In the genomic region with DNA sequence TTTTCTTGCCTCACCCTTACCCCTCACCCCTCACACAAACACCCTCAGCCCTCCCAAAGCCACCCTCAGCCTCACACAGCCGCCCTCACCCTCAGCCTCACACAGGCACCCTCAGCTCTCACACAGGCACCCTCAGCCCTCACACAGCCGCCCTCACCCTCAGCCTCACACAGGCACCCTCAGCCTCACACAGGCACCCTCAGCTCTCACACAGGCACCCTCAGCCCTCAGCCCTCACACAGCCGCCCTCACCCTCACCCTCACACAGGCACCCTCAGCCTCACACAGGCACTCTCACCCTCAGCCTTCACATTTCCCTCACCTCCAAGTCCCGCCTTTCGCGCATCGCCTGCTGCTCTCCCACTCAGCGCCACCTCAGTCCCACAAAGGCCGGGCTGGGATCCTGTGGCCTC, we compare ENCODE assay signal across 2 cellular contexts.
TF ChIP-seq lines count a peak whose summit lies in the region.

No MANE protein-coding gene starts in this region.

TF ChIP-seq in SK-N-SH, 30 proteins besides CTCF, POLR2A, EP300 and RAD21 (continued from another document):
- TF ChIP-seq, protein P1, sequence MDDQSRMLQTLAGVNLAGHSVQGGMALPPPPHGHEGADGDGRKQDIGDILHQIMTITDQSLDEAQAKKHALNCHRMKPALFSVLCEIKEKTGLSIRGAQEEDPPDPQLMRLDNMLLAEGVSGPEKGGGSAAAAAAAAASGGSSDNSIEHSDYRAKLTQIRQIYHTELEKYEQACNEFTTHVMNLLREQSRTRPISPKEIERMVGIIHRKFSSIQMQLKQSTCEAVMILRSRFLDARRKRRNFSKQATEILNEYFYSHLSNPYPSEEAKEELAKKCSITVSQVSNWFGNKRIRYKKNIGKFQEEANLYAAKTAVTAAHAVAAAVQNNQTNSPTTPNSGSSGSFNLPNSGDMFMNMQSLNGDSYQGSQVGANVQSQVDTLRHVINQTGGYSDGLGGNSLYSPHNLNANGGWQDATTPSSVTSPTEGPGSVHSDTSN (IDR thresholded peaks at IDR 0.05): no peak
- TF ChIP-seq TCF12 (IDR thresholded peaks at IDR 0.05): no peak

TF ChIP-seq in HepG2, 621 proteins besides CTCF, POLR2A, EP300 and RAD21 (continued from another document and continues in another):
- TF ChIP-seq MAZ (IDR thresholded peaks at IDR 0.05; ENCODE audit: borderline replicate concordance, low read depth, low read length) (no peak), MAZ (CRISPR knock-in tag; IDR thresholded peaks at IDR 0.05; ENCODE audit: low read depth) (no peak; the same call in 1 of the 2 replicates), ZBTB7A (CRISPR knock-in tag; IDR thresholded peaks at IDR 0.05) (no peak), MBD4 (IDR thresholded peaks at IDR 0.05; ENCODE audit: borderline replicate concordance, low read length) (no peak), ZNF354B (CRISPR knock-in tag; IDR thresholded peaks at IDR 0.05) (0 out of 2 replicates have a peak, but pooled peaks have one; percentile 37), ZNF670 (CRISPR knock-in tag; IDR thresholded peaks at IDR 0.05; ENCODE audit: borderline replicate concordance) (no peak), ZFP36L2 (CRISPR knock-in tag; IDR thresholded peaks at IDR 0.05) (no peak), ZNF543 (CRISPR knock-in tag; IDR thresholded peaks at IDR 0.05) (no peak), SMYD3 (CRISPR knock-in tag; IDR thresholded peaks at IDR 0.05) (peak; percentile 62; the same call in 1 of the 2 replicates), PHF8 (CRISPR knock-in tag; IDR thresholded peaks at IDR 0.05) (no peak), TEAD2 (CRISPR knock-in tag; IDR thresholded peaks at IDR 0.05) (no peak), CC2D1A (CRISPR knock-in tag; IDR thresholded peaks at IDR 0.05) (no peak), ZNF558 (CRISPR knock-in tag; IDR thresholded peaks at IDR 0.05; ENCODE audit: borderline replicate concordance) (no peak), TBL1XR1 (IDR thresholded peaks at IDR 0.05; ENCODE audit: borderline replicate concordance, low read length, partially characterized antibody) (no peak), ELF4 (CRISPR knock-in tag; IDR thresholded peaks at IDR 0.05; ENCODE audit: borderline replicate concordance) (no peak), ZC3H4 (CRISPR knock-in tag; IDR thresholded peaks at IDR 0.05; ENCODE audit: borderline replicate concordance) (no peak), ZNF20 (CRISPR knock-in tag; IDR thresholded peaks at IDR 0.05) (no peak), SMAD9 (CRISPR knock-in tag; IDR thresholded peaks at IDR 0.05) (no peak), ZNF337 (CRISPR knock-in tag; IDR thresholded peaks at IDR 0.05; ENCODE audit: borderline replicate concordance, low read depth) (no peak), STAG1 (CRISPR knock-in tag; IDR thresholded peaks at IDR 0.05) (no peak), HNRNPUL1 (IDR thresholded peaks at IDR 0.05; ENCODE audit: low read depth, low read length) (no peak), KLF16 (CRISPR knock-in tag; IDR thresholded peaks at IDR 0.05) (no peak), ZNF768 (CRISPR knock-in tag; IDR thresholded peaks at IDR 0.05) (no peak), ZNF766 (CRISPR knock-in tag; IDR thresholded peaks at IDR 0.05; ENCODE audit: borderline replicate concordance) (no peak), KDM4B (CRISPR knock-in tag; IDR thresholded peaks at IDR 0.05) (no peak), MTA1 (CRISPR knock-in tag; IDR thresholded peaks at IDR 0.05; ENCODE audit: borderline replicate concordance) (no peak), SALL1 (CRISPR knock-in tag; IDR thresholded peaks at IDR 0.05) (no peak), ZNF329 (CRISPR knock-in tag; IDR thresholded peaks at IDR 0.05; ENCODE audit: low read depth) (no peak), ZNF260 (CRISPR knock-in tag; IDR thresholded peaks at IDR 0.05; ENCODE audit: borderline replicate concordance, low read depth) (no peak), CEBPB (IDR thresholded peaks at IDR 0.05; ENCODE audit: borderline replicate concordance, low read depth, low read length) (no peak), GABPB1 (CRISPR knock-in tag; IDR thresholded peaks at IDR 0.05) (no peak), JUND (CRISPR knock-in tag; IDR thresholded peaks at IDR 0.05) (no peak), ZNF569 (CRISPR knock-in tag; IDR thresholded peaks at IDR 0.05; ENCODE audit: borderline replicate concordance) (no peak), NFKBIZ (CRISPR knock-in tag; IDR thresholded peaks at IDR 0.05) (no peak)
- TF ChIP-seq, protein P2, sequence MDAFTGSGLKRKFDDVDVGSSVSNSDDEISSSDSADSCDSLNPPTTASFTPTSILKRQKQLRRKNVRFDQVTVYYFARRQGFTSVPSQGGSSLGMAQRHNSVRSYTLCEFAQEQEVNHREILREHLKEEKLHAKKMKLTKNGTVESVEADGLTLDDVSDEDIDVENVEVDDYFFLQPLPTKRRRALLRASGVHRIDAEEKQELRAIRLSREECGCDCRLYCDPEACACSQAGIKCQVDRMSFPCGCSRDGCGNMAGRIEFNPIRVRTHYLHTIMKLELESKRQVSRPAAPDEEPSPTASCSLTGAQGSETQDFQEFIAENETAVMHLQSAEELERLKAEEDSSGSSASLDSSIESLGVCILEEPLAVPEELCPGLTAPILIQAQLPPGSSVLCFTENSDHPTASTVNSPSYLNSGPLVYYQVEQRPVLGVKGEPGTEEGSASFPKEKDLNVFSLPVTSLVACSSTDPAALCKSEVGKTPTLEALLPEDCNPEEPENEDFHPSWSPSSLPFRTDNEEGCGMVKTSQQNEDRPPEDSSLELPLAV (CRISPR knock-in tag; conservative IDR thresholded peaks at IDR 0.05; ENCODE audit: low read depth): no peak
- TF ChIP-seq, protein P3, sequence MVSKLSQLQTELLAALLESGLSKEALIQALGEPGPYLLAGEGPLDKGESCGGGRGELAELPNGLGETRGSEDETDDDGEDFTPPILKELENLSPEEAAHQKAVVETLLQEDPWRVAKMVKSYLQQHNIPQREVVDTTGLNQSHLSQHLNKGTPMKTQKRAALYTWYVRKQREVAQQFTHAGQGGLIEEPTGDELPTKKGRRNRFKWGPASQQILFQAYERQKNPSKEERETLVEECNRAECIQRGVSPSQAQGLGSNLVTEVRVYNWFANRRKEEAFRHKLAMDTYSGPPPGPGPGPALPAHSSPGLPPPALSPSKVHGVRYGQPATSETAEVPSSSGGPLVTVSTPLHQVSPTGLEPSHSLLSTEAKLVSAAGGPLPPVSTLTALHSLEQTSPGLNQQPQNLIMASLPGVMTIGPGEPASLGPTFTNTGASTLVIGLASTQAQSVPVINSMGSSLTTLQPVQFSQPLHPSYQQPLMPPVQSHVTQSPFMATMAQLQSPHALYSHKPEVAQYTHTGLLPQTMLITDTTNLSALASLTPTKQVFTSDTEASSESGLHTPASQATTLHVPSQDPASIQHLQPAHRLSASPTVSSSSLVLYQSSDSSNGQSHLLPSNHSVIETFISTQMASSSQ (IDR thresholded peaks at IDR 0.05; ENCODE audit: low read depth): no peak
- TF ChIP-seq, protein P3 (CRISPR knock-in tag; IDR thresholded peaks at IDR 0.05; ENCODE audit: borderline replicate concordance): no peak
- TF ChIP-seq, protein P4, sequence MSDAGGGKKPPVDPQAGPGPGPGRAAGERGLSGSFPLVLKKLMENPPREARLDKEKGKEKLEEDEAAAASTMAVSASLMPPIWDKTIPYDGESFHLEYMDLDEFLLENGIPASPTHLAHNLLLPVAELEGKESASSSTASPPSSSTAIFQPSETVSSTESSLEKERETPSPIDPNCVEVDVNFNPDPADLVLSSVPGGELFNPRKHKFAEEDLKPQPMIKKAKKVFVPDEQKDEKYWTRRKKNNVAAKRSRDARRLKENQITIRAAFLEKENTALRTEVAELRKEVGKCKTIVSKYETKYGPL (CRISPR knock-in tag; IDR thresholded peaks at IDR 0.05): no peak
- TF ChIP-seq, protein P5, sequence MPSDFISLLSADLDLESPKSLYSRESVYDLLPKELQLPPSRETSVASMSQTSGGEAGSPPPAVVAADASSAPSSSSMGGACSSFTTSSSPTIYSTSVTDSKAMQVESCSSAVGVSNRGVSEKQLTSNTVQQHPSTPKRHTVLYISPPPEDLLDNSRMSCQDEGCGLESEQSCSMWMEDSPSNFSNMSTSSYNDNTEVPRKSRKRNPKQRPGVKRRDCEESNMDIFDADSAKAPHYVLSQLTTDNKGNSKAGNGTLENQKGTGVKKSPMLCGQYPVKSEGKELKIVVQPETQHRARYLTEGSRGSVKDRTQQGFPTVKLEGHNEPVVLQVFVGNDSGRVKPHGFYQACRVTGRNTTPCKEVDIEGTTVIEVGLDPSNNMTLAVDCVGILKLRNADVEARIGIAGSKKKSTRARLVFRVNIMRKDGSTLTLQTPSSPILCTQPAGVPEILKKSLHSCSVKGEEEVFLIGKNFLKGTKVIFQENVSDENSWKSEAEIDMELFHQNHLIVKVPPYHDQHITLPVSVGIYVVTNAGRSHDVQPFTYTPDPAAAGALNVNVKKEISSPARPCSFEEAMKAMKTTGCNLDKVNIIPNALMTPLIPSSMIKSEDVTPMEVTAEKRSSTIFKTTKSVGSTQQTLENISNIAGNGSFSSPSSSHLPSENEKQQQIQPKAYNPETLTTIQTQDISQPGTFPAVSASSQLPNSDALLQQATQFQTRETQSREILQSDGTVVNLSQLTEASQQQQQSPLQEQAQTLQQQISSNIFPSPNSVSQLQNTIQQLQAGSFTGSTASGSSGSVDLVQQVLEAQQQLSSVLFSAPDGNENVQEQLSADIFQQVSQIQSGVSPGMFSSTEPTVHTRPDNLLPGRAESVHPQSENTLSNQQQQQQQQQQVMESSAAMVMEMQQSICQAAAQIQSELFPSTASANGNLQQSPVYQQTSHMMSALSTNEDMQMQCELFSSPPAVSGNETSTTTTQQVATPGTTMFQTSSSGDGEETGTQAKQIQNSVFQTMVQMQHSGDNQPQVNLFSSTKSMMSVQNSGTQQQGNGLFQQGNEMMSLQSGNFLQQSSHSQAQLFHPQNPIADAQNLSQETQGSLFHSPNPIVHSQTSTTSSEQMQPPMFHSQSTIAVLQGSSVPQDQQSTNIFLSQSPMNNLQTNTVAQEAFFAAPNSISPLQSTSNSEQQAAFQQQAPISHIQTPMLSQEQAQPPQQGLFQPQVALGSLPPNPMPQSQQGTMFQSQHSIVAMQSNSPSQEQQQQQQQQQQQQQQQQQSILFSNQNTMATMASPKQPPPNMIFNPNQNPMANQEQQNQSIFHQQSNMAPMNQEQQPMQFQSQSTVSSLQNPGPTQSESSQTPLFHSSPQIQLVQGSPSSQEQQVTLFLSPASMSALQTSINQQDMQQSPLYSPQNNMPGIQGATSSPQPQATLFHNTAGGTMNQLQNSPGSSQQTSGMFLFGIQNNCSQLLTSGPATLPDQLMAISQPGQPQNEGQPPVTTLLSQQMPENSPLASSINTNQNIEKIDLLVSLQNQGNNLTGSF (CRISPR knock-in tag; IDR thresholded peaks at IDR 0.05): no peak
- TF ChIP-seq, protein P6, sequence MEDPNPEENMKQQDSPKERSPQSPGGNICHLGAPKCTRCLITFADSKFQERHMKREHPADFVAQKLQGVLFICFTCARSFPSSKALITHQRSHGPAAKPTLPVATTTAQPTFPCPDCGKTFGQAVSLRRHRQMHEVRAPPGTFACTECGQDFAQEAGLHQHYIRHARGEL (CRISPR knock-in tag; IDR thresholded peaks at IDR 0.05): 0 out of 2 replicates have a peak, but pooled peaks have one; percentile 17
- TF ChIP-seq, protein P7, sequence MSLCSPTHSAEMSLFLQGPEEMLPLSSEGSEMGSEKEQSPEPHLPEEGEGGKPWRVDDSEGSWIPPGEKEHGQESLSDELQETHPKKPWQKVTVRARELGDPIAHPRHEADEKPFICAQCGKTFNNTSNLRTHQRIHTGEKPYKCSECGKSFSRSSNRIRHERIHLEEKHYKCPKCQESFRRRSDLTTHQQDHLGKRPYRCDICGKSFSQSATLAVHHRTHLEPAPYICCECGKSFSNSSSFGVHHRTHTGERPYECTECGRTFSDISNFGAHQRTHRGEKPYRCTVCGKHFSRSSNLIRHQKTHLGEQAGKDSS (CRISPR knock-in tag; IDR thresholded peaks at IDR 0.05; ENCODE audit: borderline replicate concordance, low read depth): no peak
- TF ChIP-seq, protein P8, sequence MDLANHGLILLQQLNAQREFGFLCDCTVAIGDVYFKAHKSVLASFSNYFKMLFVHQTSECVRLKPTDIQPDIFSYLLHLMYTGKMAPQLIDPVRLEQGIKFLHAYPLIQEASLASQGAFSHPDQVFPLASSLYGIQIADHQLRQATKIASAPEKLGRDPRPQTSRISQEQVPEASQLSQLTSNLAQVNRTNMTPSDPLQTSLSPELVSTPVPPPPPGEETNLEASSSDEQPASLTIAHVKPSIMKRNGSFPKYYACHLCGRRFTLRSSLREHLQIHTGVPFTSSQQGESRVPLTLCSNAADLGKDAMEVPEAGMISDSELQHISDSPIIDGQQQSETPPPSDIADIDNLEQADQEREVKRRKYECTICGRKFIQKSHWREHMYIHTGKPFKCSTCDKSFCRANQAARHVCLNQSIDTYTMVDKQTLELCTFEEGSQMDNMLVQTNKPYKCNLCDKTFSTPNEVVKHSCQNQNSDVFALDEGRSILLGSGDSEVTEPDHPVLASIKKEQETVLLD (CRISPR knock-in tag; IDR thresholded peaks at IDR 0.05; ENCODE audit: low read depth): no peak
- TF ChIP-seq, protein P9, sequence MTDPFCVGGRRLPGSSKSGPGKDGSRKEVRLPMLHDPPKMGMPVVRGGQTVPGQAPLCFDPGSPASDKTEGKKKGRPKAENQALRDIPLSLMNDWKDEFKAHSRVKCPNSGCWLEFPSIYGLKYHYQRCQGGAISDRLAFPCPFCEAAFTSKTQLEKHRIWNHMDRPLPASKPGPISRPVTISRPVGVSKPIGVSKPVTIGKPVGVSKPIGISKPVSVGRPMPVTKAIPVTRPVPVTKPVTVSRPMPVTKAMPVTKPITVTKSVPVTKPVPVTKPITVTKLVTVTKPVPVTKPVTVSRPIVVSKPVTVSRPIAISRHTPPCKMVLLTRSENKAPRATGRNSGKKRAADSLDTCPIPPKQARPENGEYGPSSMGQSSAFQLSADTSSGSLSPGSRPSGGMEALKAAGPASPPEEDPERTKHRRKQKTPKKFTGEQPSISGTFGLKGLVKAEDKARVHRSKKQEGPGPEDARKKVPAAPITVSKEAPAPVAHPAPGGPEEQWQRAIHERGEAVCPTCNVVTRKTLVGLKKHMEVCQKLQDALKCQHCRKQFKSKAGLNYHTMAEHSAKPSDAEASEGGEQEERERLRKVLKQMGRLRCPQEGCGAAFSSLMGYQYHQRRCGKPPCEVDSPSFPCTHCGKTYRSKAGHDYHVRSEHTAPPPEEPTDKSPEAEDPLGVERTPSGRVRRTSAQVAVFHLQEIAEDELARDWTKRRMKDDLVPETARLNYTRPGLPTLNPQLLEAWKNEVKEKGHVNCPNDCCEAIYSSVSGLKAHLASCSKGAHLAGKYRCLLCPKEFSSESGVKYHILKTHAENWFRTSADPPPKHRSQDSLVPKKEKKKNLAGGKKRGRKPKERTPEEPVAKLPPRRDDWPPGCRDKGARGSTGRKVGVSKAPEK (CRISPR knock-in tag; IDR thresholded peaks at IDR 0.05; ENCODE audit: borderline replicate concordance): peak; percentile 68; the same call in 1 of the 2 replicates
